2 cellular contexts compared by ENCODE assay signal in the genomic region with DNA sequence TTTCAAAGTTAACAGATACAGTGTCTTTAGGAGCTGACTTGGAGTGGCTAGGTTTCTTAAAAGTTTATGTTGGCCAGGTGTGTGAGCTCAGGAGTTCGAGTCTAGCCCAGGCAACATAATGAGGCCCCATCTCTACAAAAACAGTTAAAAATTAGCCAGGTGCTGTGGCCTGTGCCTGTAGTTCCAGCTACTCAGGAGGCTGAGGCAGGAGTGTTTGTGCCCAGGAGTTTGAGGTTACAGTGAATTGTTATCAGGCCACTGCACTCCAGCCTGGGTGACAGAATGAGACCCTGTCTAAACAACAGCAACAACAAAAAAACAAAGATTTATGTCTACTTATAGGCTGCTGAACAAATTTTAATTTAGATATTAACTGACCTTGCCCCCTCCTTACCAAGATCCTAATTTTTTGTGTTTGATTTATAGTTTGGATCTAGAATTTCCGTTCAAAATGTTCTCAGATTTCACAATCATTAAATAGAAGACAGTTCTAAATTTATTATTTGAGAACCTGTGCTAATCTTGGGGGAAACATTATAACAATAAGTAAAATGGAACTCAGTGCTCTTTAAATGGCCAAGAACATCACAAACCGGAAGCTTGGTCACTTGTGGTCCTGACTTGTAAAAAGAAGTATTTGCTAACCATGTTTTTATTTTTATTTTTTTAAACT.
TF ChIP-seq lines count a peak whose summit lies in the region.

No MANE protein-coding gene starts in this region.

TF ChIP-seq in IMR-90, 13 proteins besides CTCF, POLR2A, EP300 and RAD21 (continued from another document):
- TF ChIP-seq ELK1 (IDR thresholded peaks at IDR 0.05; ENCODE audit: borderline replicate concordance, low read depth, low read length) = no peak

TF ChIP-seq in K562, 482 proteins besides CTCF, POLR2A, EP300 and RAD21 (continued from another document):
- TF ChIP-seq, protein P1, sequence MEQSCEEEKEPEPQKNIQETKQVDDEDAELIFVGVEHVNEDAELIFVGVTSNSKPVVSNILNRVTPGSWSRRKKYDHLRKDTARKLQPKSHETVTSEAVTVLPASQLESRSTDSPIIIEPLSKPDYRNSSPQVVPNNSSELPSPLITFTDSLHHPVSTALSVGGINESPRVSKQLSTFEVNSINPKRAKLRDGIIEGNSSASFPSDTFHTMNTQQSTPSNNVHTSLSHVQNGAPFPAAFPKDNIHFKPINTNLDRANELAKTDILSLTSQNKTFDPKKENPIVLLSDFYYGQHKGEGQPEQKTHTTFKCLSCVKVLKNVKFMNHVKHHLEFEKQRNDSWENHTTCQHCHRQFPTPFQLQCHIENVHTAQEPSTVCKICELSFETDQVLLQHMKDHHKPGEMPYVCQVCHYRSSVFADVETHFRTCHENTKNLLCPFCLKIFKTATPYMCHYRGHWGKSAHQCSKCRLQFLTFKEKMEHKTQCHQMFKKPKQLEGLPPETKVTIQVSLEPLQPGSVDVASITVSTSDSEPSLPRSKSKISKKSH (CRISPR knock-in tag; IDR thresholded peaks at IDR 0.05) = 0 out of 2 replicates have a peak, but pooled peaks have one; percentile 17
- no peak for TF ChIP-seq CEBPG (CRISPR knock-in tag; IDR thresholded peaks at IDR 0.05)
- 0 out of 4 replicates have a peak, but pooled peaks of 1 of the 2 experiments have one; percentile 22 for TF ChIP-seq CEBPG (tag; conservative IDR thresholded peaks at IDR 0.05 in 1 of 2, IDR thresholded peaks at IDR 0.05 in 1 of 2)
- TF ChIP-seq TEAD4 (IDR thresholded peaks at IDR 0.05; ENCODE audit: low read length) = peak; percentile 20; the same call in 1 of the 2 replicates
- TF ChIP-seq TEAD4 (CRISPR knock-in tag; IDR thresholded peaks at IDR 0.05; ENCODE audit: borderline replicate concordance) = no peak
- no peak for TF ChIP-seq GMEB1 (CRISPR knock-in tag; IDR thresholded peaks at IDR 0.05)
- no peak for TF ChIP-seq ELK1 (CRISPR knock-in tag; IDR thresholded peaks at IDR 0.05)
- TF ChIP-seq SREBF1 (IDR thresholded peaks at IDR 0.05; ENCODE audit: borderline replicate concordance, low read depth, low read length) = no peak
- TF ChIP-seq TCF3 (CRISPR knock-in tag; IDR thresholded peaks at IDR 0.05) = peak; percentile 68
- TF ChIP-seq TOE1 (IDR thresholded peaks at IDR 0.05; ENCODE audit: borderline replicate concordance) = no peak
- no peak for TF ChIP-seq TOE1 (CRISPR knock-in tag; IDR thresholded peaks at IDR 0.05; ENCODE audit: borderline replicate concordance, low read depth)
- TF ChIP-seq CREBBP (IDR thresholded peaks at IDR 0.05; ENCODE audit: low read depth, low read length) = no peak
- no peak for TF ChIP-seq MTA3 (IDR thresholded peaks at IDR 0.05; ENCODE audit: borderline replicate concordance)
- no peak for TF ChIP-seq SPI1 (IDR thresholded peaks at IDR 0.05; ENCODE audit: borderline replicate concordance, low read depth, low read length)
- no peak for TF ChIP-seq CHD2 (IDR thresholded peaks at IDR 0.05; ENCODE audit: low read depth, low read length)
- TF ChIP-seq CEBPB (tag; IDR thresholded peaks at IDR 0.05) = peak; percentile 69
- no peak for TF ChIP-seq MAX (CRISPR knock-in tag; IDR thresholded peaks at IDR 0.05)
- TF ChIP-seq JUN (IDR thresholded peaks at IDR 0.05; ENCODE audit: borderline replicate concordance, low read depth, low read length) = no peak
- no peak for TF ChIP-seq JUN (CRISPR knock-in tag; IDR thresholded peaks at IDR 0.05; ENCODE audit: borderline replicate concordance)
- 0 out of 2 replicates have a peak, but pooled peaks have one; percentile 20 for TF ChIP-seq CBFA2T2 (conservative IDR thresholded peaks at IDR 0.05)
- TF ChIP-seq, protein P2, sequence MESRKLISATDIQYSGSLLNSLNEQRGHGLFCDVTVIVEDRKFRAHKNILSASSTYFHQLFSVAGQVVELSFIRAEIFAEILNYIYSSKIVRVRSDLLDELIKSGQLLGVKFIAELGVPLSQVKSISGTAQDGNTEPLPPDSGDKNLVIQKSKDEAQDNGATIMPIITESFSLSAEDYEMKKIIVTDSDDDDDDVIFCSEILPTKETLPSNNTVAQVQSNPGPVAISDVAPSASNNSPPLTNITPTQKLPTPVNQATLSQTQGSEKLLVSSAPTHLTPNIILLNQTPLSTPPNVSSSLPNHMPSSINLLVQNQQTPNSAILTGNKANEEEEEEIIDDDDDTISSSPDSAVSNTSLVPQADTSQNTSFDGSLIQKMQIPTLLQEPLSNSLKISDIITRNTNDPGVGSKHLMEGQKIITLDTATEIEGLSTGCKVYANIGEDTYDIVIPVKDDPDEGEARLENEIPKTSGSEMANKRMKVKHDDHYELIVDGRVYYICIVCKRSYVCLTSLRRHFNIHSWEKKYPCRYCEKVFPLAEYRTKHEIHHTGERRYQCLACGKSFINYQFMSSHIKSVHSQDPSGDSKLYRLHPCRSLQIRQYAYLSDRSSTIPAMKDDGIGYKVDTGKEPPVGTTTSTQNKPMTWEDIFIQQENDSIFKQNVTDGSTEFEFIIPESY (CRISPR knock-in tag; IDR thresholded peaks at IDR 0.05) = no peak
- TF ChIP-seq ZNF436 (CRISPR knock-in tag; IDR thresholded peaks at IDR 0.05) = no peak
- no peak for TF ChIP-seq PHB2 (IDR thresholded peaks at IDR 0.05; ENCODE audit: low read depth)
- no peak for TF ChIP-seq ZNF174 (CRISPR knock-in tag; IDR thresholded peaks at IDR 0.05)
- TF ChIP-seq LARP7 (IDR thresholded peaks at IDR 0.05) = no peak
- TF ChIP-seq HNRNPH1 (optimal IDR thresholded peaks at IDR 0.05; ENCODE audit: low read depth, low read length) = no peak
- TF ChIP-seq, protein P3, sequence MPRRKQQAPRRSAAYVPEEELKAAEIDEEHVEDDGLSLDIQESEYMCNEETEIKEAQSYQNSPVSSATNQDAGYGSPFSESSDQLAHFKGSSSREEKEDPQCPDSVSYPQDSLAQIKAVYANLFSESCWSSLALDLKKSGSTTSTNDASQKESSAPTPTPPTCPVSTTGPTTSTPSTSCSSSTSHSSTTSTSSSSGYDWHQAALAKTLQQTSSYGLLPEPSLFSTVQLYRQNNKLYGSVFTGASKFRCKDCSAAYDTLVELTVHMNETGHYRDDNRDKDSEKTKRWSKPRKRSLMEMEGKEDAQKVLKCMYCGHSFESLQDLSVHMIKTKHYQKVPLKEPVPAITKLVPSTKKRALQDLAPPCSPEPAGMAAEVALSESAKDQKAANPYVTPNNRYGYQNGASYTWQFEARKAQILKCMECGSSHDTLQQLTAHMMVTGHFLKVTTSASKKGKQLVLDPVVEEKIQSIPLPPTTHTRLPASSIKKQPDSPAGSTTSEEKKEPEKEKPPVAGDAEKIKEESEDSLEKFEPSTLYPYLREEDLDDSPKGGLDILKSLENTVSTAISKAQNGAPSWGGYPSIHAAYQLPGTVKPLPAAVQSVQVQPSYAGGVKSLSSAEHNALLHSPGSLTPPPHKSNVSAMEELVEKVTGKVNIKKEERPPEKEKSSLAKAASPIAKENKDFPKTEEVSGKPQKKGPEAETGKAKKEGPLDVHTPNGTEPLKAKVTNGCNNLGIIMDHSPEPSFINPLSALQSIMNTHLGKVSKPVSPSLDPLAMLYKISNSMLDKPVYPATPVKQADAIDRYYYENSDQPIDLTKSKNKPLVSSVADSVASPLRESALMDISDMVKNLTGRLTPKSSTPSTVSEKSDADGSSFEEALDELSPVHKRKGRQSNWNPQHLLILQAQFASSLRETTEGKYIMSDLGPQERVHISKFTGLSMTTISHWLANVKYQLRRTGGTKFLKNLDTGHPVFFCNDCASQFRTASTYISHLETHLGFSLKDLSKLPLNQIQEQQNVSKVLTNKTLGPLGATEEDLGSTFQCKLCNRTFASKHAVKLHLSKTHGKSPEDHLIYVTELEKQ (CRISPR knock-in tag; IDR thresholded peaks at IDR 0.05) = no peak
- no peak for TF ChIP-seq ZNF184 (CRISPR knock-in tag; IDR thresholded peaks at IDR 0.05)
- TF ChIP-seq KDM1A (IDR thresholded peaks at IDR 0.05) = no peak
- no peak for TF ChIP-seq ERF (CRISPR knock-in tag; IDR thresholded peaks at IDR 0.05)
- TF ChIP-seq MCM2 (IDR thresholded peaks at IDR 0.05; ENCODE audit: low read depth) = no peak
- no peak for TF ChIP-seq ZNF696 (CRISPR knock-in tag; conservative IDR thresholded peaks at IDR 0.05)
- no peak for TF ChIP-seq ZZZ3 (IDR thresholded peaks at IDR 0.05)
- TF ChIP-seq RBM17 (IDR thresholded peaks at IDR 0.05; ENCODE audit: borderline replicate concordance, low read depth, low read length) = no peak
- TF ChIP-seq HSF4 (CRISPR knock-in tag; IDR thresholded peaks at IDR 0.05; ENCODE audit: borderline replicate concordance) = no peak
- TF ChIP-seq HES1 (IDR thresholded peaks at IDR 0.05; ENCODE audit: low read depth) = no peak
- TF ChIP-seq ZNF217 (CRISPR knock-in tag; IDR thresholded peaks at IDR 0.05) = no peak
- TF ChIP-seq ZNF23 (CRISPR knock-in tag; IDR thresholded peaks at IDR 0.05) = no peak
- TF ChIP-seq CBFA2T3 (IDR thresholded peaks at IDR 0.05) = peak; percentile 54; the same call in 1 of the 2 replicates
- TF ChIP-seq BCL6 (CRISPR knock-in tag; IDR thresholded peaks at IDR 0.05) = no peak
- TF ChIP-seq, protein P4, sequence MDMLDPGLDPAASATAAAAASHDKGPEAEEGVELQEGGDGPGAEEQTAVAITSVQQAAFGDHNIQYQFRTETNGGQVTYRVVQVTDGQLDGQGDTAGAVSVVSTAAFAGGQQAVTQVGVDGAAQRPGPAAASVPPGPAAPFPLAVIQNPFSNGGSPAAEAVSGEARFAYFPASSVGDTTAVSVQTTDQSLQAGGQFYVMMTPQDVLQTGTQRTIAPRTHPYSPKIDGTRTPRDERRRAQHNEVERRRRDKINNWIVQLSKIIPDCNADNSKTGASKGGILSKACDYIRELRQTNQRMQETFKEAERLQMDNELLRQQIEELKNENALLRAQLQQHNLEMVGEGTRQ (CRISPR knock-in tag; IDR thresholded peaks at IDR 0.05) = no peak
- TF ChIP-seq HNRNPUL1 (IDR thresholded peaks at IDR 0.05; ENCODE audit: low read length) = no peak
- no peak for TF ChIP-seq TBP (optimal IDR thresholded peaks at IDR 0.05; ENCODE audit: low read depth, low read length)
- TF ChIP-seq ARID1B (IDR thresholded peaks at IDR 0.05) = peak; percentile 31; the same call in 1 of the 2 replicates
- no peak for TF ChIP-seq TAF1 (IDR thresholded peaks at IDR 0.05; ENCODE audit: control insufficient read depth, extremely low read depth, insufficient read depth, low read length, severe bottlenecking)
